ENCODE assay signal across 8 cellular contexts in genomic region chr20:63639093-63639860, GRCh38. TPM values are rescaled to one million over a fixed set of nuclear protein-coding genes. Genes with fewer than 3 reads are reported as not detected.
DNase-seq lines count a peak whose midpoint lies in the region; ATAC-seq, FAIRE-seq and TF ChIP-seq lines count a peak whose summit lies in the region.

No MANE protein-coding gene starts in this region.

- 75% methylated on average over 15 of the region's 15 CpGs for WGBS in HepG2 (ENCODE audit: low lambda C conversion rate)

- in situ Hi-C loops in HepG2 (cut with HindIII; ENCODE audit: extremely low pct_ligation_motif_present, low pct_unique_long_range_greater_than_20kb) = no loop called here

- H3K4me1 Mint-ChIP-seq in activated T-cell treated with anti-CD3 and anti-CD28 coated beads, Interleukin-2, amount 50 U/mL, for 4 hours (ENCODE audit: low read depth) = peaks cover 50% of the 10 kb centered on the region
- peaks cover 58% of the 10 kb centered on the region for H3K4me1 Mint-ChIP-seq in stimulated activated naive CD8-positive, alpha-beta T cell treated with anti-CD3 and anti-CD28 coated beads, Interleukin-15, Interleukin-2, amounts not matched to agents 100 ng/mL and 50 ng/mL, for 24 hours (ENCODE audit: low read depth)

- peak overlapping the region; percentile 95 for H3K27ac ChIP-seq in OCI-LY1 (ENCODE audit: low read depth, low read length, poor library complexity, severe bottlenecking)
- H3K27ac ChIP-seq in HepG2 (ENCODE audit: extremely low read length, insufficient read depth, low read length) = no peak overlapping the region

- no TSS peak for BruUV-seq in HepG2 (replicated peaks; lab: Mats Ljungman, UMichigan)

- TF ChIP-seq POLR2A in HepG2 (IDR thresholded peaks at IDR 0.05; ENCODE audit: insufficient read depth in 1 of 2, low read depth in 2 of 2, low read length in 2 of 2) = no peak

- H3K9ac ChIP-seq in OCI-LY1 (ENCODE audit: low read length) (peak overlapping the region; percentile 70; the same call in 1 of the 2 replicates), HepG2 (ENCODE audit: insufficient read depth, low read depth, low read length) (no peak overlapping the region)

- peak overlapping the region; percentile 84 for H3K4me3 Mint-ChIP-seq in activated T-cell treated with anti-CD3 and anti-CD28 coated beads, Interleukin-2, amount 50 U/mL, for 4 hours
- H3K4me3 Mint-ChIP-seq in stimulated activated naive CD8-positive, alpha-beta T cell treated with anti-CD3 and anti-CD28 coated beads, Interleukin-15, Interleukin-2, amounts not matched to agents 100 ng/mL and 50 ng/mL, for 24 hours = peak overlapping the region; percentile 87

- POLR2A ChIA-PET in HepG2 (lab: Yijun Ruan, JAX) = interaction anchor here (0.6 kb wide), 1 partner anchor 86 kb away, joined by 7 read pairs; no protein-coding TSS in a partner anchor

- ATAC-seq in activated T-cell treated with anti-CD3 and anti-CD28 coated beads, Interleukin-2, amount 50 U/mL, for 4 hours = peak; percentile 36 to 43
- no peak for ATAC-seq in HepG2

- peaks cover 5% of the 10 kb centered on the region; the same call in 1 of the 2 replicates for H3F3A ChIP-seq in OCI-LY1 (ENCODE audit: insufficient read depth, low read length)

- H3K9me3 ChIP-seq in OCI-LY1 (ENCODE audit: low read length) (no peaks in the 10 kb centered on the region), HepG2 (ENCODE audit: low read length) (no peaks in the 10 kb centered on the region)

- DNase-seq in activated T-cell treated with anti-CD3 and anti-CD28 coated beads, Interleukin-2, amount 50 U/mL, for 4 hours = peak; percentile 67
- no peak for DNase-seq in HepG2 (ENCODE audit: low spot score)
- DNase-seq in NCI-H226 = no peak
- no peak for DNase-seq in NCI-H1436 (lab: John Stamatoyannopoulos, UW)
- DNase-seq in NCI-H1105 (lab: John Stamatoyannopoulos, UW) = no peak
- no peak for DNase-seq in NCI-H345 (lab: John Stamatoyannopoulos, UW)

- H3K36me3 ChIP-seq in OCI-LY1 (ENCODE audit: insufficient read depth, low read length) (no peaks in the 10 kb centered on the region), HepG2 (replicated peaks in 1 of 2; ENCODE audit: control insufficient read depth in 1 of 2, insufficient read depth in 2 of 2, low read length in 2 of 2) (no peaks in the 10 kb centered on the region; a peak in 1 of 5 replicates)

- H3K27me3 ChIP-seq in OCI-LY1 (ENCODE audit: insufficient read depth, low read length) (0 out of 2 replicates have a peak, but pooled peaks cover 9% of the 10 kb centered on the region), HepG2 (ENCODE audit: control insufficient read depth in 1 of 2, insufficient read depth in 2 of 2, low read length in 2 of 2) (no peaks in the 10 kb centered on the region; a peak in 1 of 5 replicates)

- no peak for TF ChIP-seq EP300 in HepG2 (IDR thresholded peaks at IDR 0.05; ENCODE audit: low read depth in 2 of 2, low read length in 2 of 2)
- TF ChIP-seq EP300 in HepG2 (CRISPR knock-in tag; IDR thresholded peaks at IDR 0.05; ENCODE audit: borderline replicate concordance) = no peak

- H3K9me3 Mint-ChIP-seq in activated T-cell treated with anti-CD3 and anti-CD28 coated beads, Interleukin-2, amount 50 U/mL, for 4 hours = no peaks in the 10 kb centered on the region
- H3K9me3 Mint-ChIP-seq in stimulated activated naive CD8-positive, alpha-beta T cell treated with anti-CD3 and anti-CD28 coated beads, Interleukin-15, Interleukin-2, amounts not matched to agents 100 ng/mL and 50 ng/mL, for 24 hours = no peaks in the 10 kb centered on the region

- TF ChIP-seq CTCF in OCI-LY1 (IDR thresholded peaks at IDR 0.05; ENCODE audit: low read length) = no peak
- TF ChIP-seq CTCF in HepG2 (CRISPR knock-in tag; IDR thresholded peaks at IDR 0.05) = no peak

- CTCF ChIA-PET in HepG2 (lab: Yijun Ruan, JAX; ENCODE audit: low intra/inter-chr PET ratio, low total read pairs) = no interaction called here

- intact Hi-C loops in HepG2 (cut with micrococcal nuclease; ENCODE audit: unreplicated experiment) = no loop called here

- H3K4me3 ChIP-seq in OCI-LY1 (ENCODE audit: low read depth, low read length, poor library complexity, severe bottlenecking) (peak overlapping the region; percentile 80), HepG2 (replicated peaks in 1 of 3; ENCODE audit: insufficient read depth in 1 of 3, low read depth in 2 of 3, low read length in 3 of 3) (no peak overlapping the region)

- no peak for TF ChIP-seq RAD21 in HepG2 (CRISPR knock-in tag; IDR thresholded peaks at IDR 0.05)

- FAIRE-seq in HepG2 (lab: Jason Lieb, UNC) = no peak

- H3K9me2 ChIP-seq in OCI-LY1 (ENCODE audit: low read depth, low read length) = no peaks in the 10 kb centered on the region

- H3K4me2 ChIP-seq in OCI-LY1 (ENCODE audit: low read length) = peak overlapping the region; percentile 67
- no peak overlapping the region for H3K4me2 ChIP-seq in HepG2 (ENCODE audit: low read depth, low read length)

- H3K27ac Mint-ChIP-seq in stimulated activated naive CD8-positive, alpha-beta T cell treated with anti-CD3 and anti-CD28 coated beads, Interleukin-15, Interleukin-2, amounts not matched to agents 100 ng/mL and 50 ng/mL, for 24 hours = peak overlapping the region; percentile 98

- H3K79me2 ChIP-seq in OCI-LY1 (ENCODE audit: insufficient read depth, low read length) = no peaks in the 10 kb centered on the region
- no peaks in the 10 kb centered on the region for H3K79me2 ChIP-seq in HepG2 (ENCODE audit: insufficient read depth, low read length)

- H3K36me3 Mint-ChIP-seq in activated T-cell treated with anti-CD3 and anti-CD28 coated beads, Interleukin-2, amount 50 U/mL, for 4 hours (ENCODE audit: insufficient read depth) = no peaks in the 10 kb centered on the region
- H3K36me3 Mint-ChIP-seq in stimulated activated naive CD8-positive, alpha-beta T cell treated with anti-CD3 and anti-CD28 coated beads, Interleukin-15, Interleukin-2, amounts not matched to agents 100 ng/mL and 50 ng/mL, for 24 hours (ENCODE audit: low read depth) = no peaks in the 10 kb centered on the region

- H3K4me1 ChIP-seq in OCI-LY1 (ENCODE audit: insufficient read depth, low read length, severe bottlenecking) (peaks cover 61% of the 10 kb centered on the region), HepG2 (ENCODE audit: insufficient read depth, low read length) (peaks cover 22% of the 10 kb centered on the region)

- no peaks in the 10 kb centered on the region for H4K20me1 ChIP-seq in OCI-LY1 (ENCODE audit: insufficient read depth, low read length)
- no peaks in the 10 kb centered on the region for H4K20me1 ChIP-seq in HepG2 (ENCODE audit: insufficient read depth, low read length)

- H2AFZ ChIP-seq in OCI-LY1 (ENCODE audit: low read length) = no peak overlapping the region
- no peak overlapping the region for H2AFZ ChIP-seq in HepG2 (ENCODE audit: low read length)

- no peaks in the 10 kb centered on the region for H3K27me3 Mint-ChIP-seq in activated T-cell treated with anti-CD3 and anti-CD28 coated beads, Interleukin-2, amount 50 U/mL, for 4 hours (ENCODE audit: low read depth)
- H3K27me3 Mint-ChIP-seq in stimulated activated naive CD8-positive, alpha-beta T cell treated with anti-CD3 and anti-CD28 coated beads, Interleukin-15, Interleukin-2, amounts not matched to agents 100 ng/mL and 50 ng/mL, for 24 hours = no peaks in the 10 kb centered on the region

RNA-seq across cellular contexts. Expression of gene GMEB2, which starts 12.4 kb away (rescaled TPM):
- 10 to 100 TPM; 14.6 to 16.1 (median 15.1) TPM for total RNA-seq in activated T-cell treated with anti-CD3 and anti-CD28 coated beads, Interleukin-2, amount 50 U/mL, for 4 hours
- total RNA-seq in HepG2 (2016; rRNA removed; fragmentation: Illumina TruSeq; extraction: Trizol) = 11.6 and 12.4 TPM in 2 replicates
- 2.2 and 2.3 TPM in 2 replicates for total RNA-seq in HepG2 (2016; cell fraction: cytosol; rRNA removed; fragmentation: Illumina TruSeq; extraction: Trizol; ENCODE audit: low read depth)
- total RNA-seq in HepG2 (2016; cell fraction: insoluble cytoplasmic fraction; rRNA removed; fragmentation: Illumina TruSeq; extraction: Trizol) = 9.6 and 12.4 TPM in 2 replicates
- 6.9 and 7.8 TPM in 2 replicates for total RNA-seq in HepG2 (2016; cell fraction: membrane; rRNA removed; fragmentation: Illumina TruSeq; extraction: Trizol)
- total RNA-seq in HepG2 (2016; cell fraction: nucleus; rRNA removed; fragmentation: Illumina TruSeq; extraction: Trizol) = 7.8 and 10.3 TPM in 2 replicates
- polyA plus RNA-seq in HepG2 (2011; rRNA removed) = 10.6 and 11.5 TPM in 2 replicates
- polyA plus RNA-seq in HepG2 (2011; cell fraction: cytosol; rRNA removed) = 8.5 and 9.9 TPM in 2 replicates
- 20.2 and 24.4 TPM in 2 replicates for polyA plus RNA-seq in HepG2 (2011; cell fraction: nucleus; rRNA removed)
- polyA plus RNA-seq in HepG2 (2012) = 6.9 and 8.7 TPM in 2 replicates
- polyA plus RNA-seq in HepG2 (2016; cell fraction: cytosol; fragmentation: Illumina TruSeq; extraction: Trizol; ENCODE audit: low read depth) = 1.5 TPM in 2 replicates
- polyA plus RNA-seq in HepG2 (2016; cell fraction: insoluble cytoplasmic fraction; fragmentation: Illumina TruSeq; extraction: Trizol; ENCODE audit: low read depth) = 9.6 and 12.8 TPM in 2 replicates
- 3.9 and 4.4 TPM in 2 replicates for polyA plus RNA-seq in HepG2 (2016; cell fraction: membrane; fragmentation: Illumina TruSeq; extraction: Trizol; ENCODE audit: low read depth)
- polyA plus RNA-seq in HepG2 (2016; cell fraction: nucleus; fragmentation: Illumina TruSeq; extraction: Trizol; ENCODE audit: insufficient read depth, low read depth) = 17.0 TPM in 2 replicates
- 9.4 and 15.1 TPM in 2 replicates for polyA minus RNA-seq in HepG2 (2011; rRNA and poly(A)+ RNA removed; ENCODE audit: low replicate concordance)
- 6.5 and 6.7 TPM in 2 replicates for polyA minus RNA-seq in HepG2 (2011; cell fraction: cytosol; rRNA and poly(A)+ RNA removed)
- 5.6 and 6.2 TPM in 2 replicates for polyA minus RNA-seq in HepG2 (2011; cell fraction: nucleus; rRNA and poly(A)+ RNA removed)

RNA-seq across cellular contexts. Expression of gene STMN3, which starts 13.9 kb away (rescaled TPM):
- total RNA-seq in activated T-cell treated with anti-CD3 and anti-CD28 coated beads, Interleukin-2, amount 50 U/mL, for 4 hours = 10 to 100 TPM; 11.4 to 16.2 (median 12.4) TPM
- total RNA-seq in HepG2 (2016; rRNA removed; fragmentation: Illumina TruSeq; extraction: Trizol) = 28.1 and 48.3 TPM in 2 replicates
- total RNA-seq in HepG2 (2016; cell fraction: cytosol; rRNA removed; fragmentation: Illumina TruSeq; extraction: Trizol; ENCODE audit: low read depth) = 9.7 and 10.6 TPM in 2 replicates
- 26.7 and 50.6 TPM in 2 replicates for total RNA-seq in HepG2 (2016; cell fraction: insoluble cytoplasmic fraction; rRNA removed; fragmentation: Illumina TruSeq; extraction: Trizol)
- 20.0 and 20.9 TPM in 2 replicates for total RNA-seq in HepG2 (2016; cell fraction: membrane; rRNA removed; fragmentation: Illumina TruSeq; extraction: Trizol)
- total RNA-seq in HepG2 (2016; cell fraction: nucleus; rRNA removed; fragmentation: Illumina TruSeq; extraction: Trizol) = 36.8 and 43.1 TPM in 2 replicates
- polyA plus RNA-seq in HepG2 (2011; rRNA removed) = 21.0 and 28.5 TPM in 2 replicates
- polyA plus RNA-seq in HepG2 (2011; cell fraction: cytosol; rRNA removed) = 22.7 and 33.5 TPM in 2 replicates
- 98.2 and 123 TPM in 2 replicates for polyA plus RNA-seq in HepG2 (2011; cell fraction: nucleus; rRNA removed)
- polyA plus RNA-seq in HepG2 (2012) = 13.1 and 18.3 TPM in 2 replicates
- polyA plus RNA-seq in HepG2 (2016; cell fraction: cytosol; fragmentation: Illumina TruSeq; extraction: Trizol; ENCODE audit: low read depth) = 10.7 and 12.2 TPM in 2 replicates
- polyA plus RNA-seq in HepG2 (2016; cell fraction: insoluble cytoplasmic fraction; fragmentation: Illumina TruSeq; extraction: Trizol; ENCODE audit: low read depth) = 28.3 and 29.5 TPM in 2 replicates
- polyA plus RNA-seq in HepG2 (2016; cell fraction: membrane; fragmentation: Illumina TruSeq; extraction: Trizol; ENCODE audit: low read depth) = 16.2 and 16.7 TPM in 2 replicates
- polyA plus RNA-seq in HepG2 (2016; cell fraction: nucleus; fragmentation: Illumina TruSeq; extraction: Trizol; ENCODE audit: insufficient read depth, low read depth) = 84.0 and 90.0 TPM in 2 replicates
- 1.7 and 23.2 TPM in 2 replicates for polyA minus RNA-seq in HepG2 (2011; rRNA and poly(A)+ RNA removed; ENCODE audit: low replicate concordance)
- 8.5 and 11.0 TPM in 2 replicates for polyA minus RNA-seq in HepG2 (2011; cell fraction: cytosol; rRNA and poly(A)+ RNA removed)
- 3.3 and 5.6 TPM in 2 replicates for polyA minus RNA-seq in HepG2 (2011; cell fraction: nucleus; rRNA and poly(A)+ RNA removed)

RNA-seq across cellular contexts. Expression of gene RTEL1, which starts 18.8 kb away (rescaled TPM):
- total RNA-seq in activated T-cell treated with anti-CD3 and anti-CD28 coated beads, Interleukin-2, amount 50 U/mL, for 4 hours = 10 to 100 TPM; 50.6 to 67.7 (median 62.3) TPM
- 10.9 and 21.8 TPM in 2 replicates for total RNA-seq in HepG2 (2016; rRNA removed; fragmentation: Illumina TruSeq; extraction: Trizol)
- 1.6 and 2.4 TPM in 2 replicates for total RNA-seq in HepG2 (2016; cell fraction: cytosol; rRNA removed; fragmentation: Illumina TruSeq; extraction: Trizol; ENCODE audit: low read depth)
- total RNA-seq in HepG2 (2016; cell fraction: insoluble cytoplasmic fraction; rRNA removed; fragmentation: Illumina TruSeq; extraction: Trizol) = 8.3 and 23.6 TPM in 2 replicates
- 4.7 and 6.3 TPM in 2 replicates for total RNA-seq in HepG2 (2016; cell fraction: membrane; rRNA removed; fragmentation: Illumina TruSeq; extraction: Trizol)
- total RNA-seq in HepG2 (2016; cell fraction: nucleus; rRNA removed; fragmentation: Illumina TruSeq; extraction: Trizol) = 34.3 and 37.2 TPM in 2 replicates
- polyA plus RNA-seq in HepG2 (2011; rRNA removed) = 29.5 and 36.4 TPM in 2 replicates
- 3.8 and 9.1 TPM in 2 replicates for polyA plus RNA-seq in HepG2 (2011; cell fraction: cytosol; rRNA removed)
- 268 and 385 TPM in 2 replicates for polyA plus RNA-seq in HepG2 (2011; cell fraction: nucleus; rRNA removed)
- polyA plus RNA-seq in HepG2 (2012) = 16.7 and 17.6 TPM in 2 replicates
- 1.9 TPM in 2 replicates for polyA plus RNA-seq in HepG2 (2016; cell fraction: cytosol; fragmentation: Illumina TruSeq; extraction: Trizol; ENCODE audit: low read depth)
- polyA plus RNA-seq in HepG2 (2016; cell fraction: insoluble cytoplasmic fraction; fragmentation: Illumina TruSeq; extraction: Trizol; ENCODE audit: low read depth) = 8.6 and 15.7 TPM in 2 replicates
- polyA plus RNA-seq in HepG2 (2016; cell fraction: membrane; fragmentation: Illumina TruSeq; extraction: Trizol; ENCODE audit: low read depth) = 4.9 and 5.5 TPM in 2 replicates
- 117 and 129 TPM in 2 replicates for polyA plus RNA-seq in HepG2 (2016; cell fraction: nucleus; fragmentation: Illumina TruSeq; extraction: Trizol; ENCODE audit: insufficient read depth, low read depth)
- polyA minus RNA-seq in HepG2 (2011; rRNA and poly(A)+ RNA removed; ENCODE audit: low replicate concordance) = 47.6 and 86.8 TPM in 2 replicates
- 5.5 and 5.7 TPM in 2 replicates for polyA minus RNA-seq in HepG2 (2011; cell fraction: cytosol; rRNA and poly(A)+ RNA removed)
- polyA minus RNA-seq in HepG2 (2011; cell fraction: nucleus; rRNA and poly(A)+ RNA removed) = 78.0 and 85.2 TPM in 2 replicates

RNA-seq across cellular contexts. Expression of gene TNFRSF6B, which starts 57.2 kb away (rescaled TPM):
- under 1 TPM in 1 of 3 donors, not detected in 2; 0.47 TPM for total RNA-seq in activated T-cell treated with anti-CD3 and anti-CD28 coated beads, Interleukin-2, amount 50 U/mL, for 4 hours
- not detected in 2 replicates for total RNA-seq in HepG2 (2016; rRNA removed; fragmentation: Illumina TruSeq; extraction: Trizol)
- not detected in 2 replicates for total RNA-seq in HepG2 (2016; cell fraction: cytosol; rRNA removed; fragmentation: Illumina TruSeq; extraction: Trizol; ENCODE audit: low read depth)
- not detected in 2 replicates for total RNA-seq in HepG2 (2016; cell fraction: insoluble cytoplasmic fraction; rRNA removed; fragmentation: Illumina TruSeq; extraction: Trizol)
- not detected in 2 replicates for total RNA-seq in HepG2 (2016; cell fraction: membrane; rRNA removed; fragmentation: Illumina TruSeq; extraction: Trizol)
- total RNA-seq in HepG2 (2016; cell fraction: nucleus; rRNA removed; fragmentation: Illumina TruSeq; extraction: Trizol) = not detected in 2 replicates
- polyA plus RNA-seq in HepG2 (2011; rRNA removed) = 0.24 and 0.86 TPM in 2 replicates
- 0.45 and 1.3 TPM in 2 replicates for polyA plus RNA-seq in HepG2 (2011; cell fraction: cytosol; rRNA removed)
- 22.5 and 36.0 TPM in 2 replicates for polyA plus RNA-seq in HepG2 (2011; cell fraction: nucleus; rRNA removed)
- 0.55 TPM in 1 of 2 replicates, not detected in the other for polyA plus RNA-seq in HepG2 (2012)
- polyA plus RNA-seq in HepG2 (2016; cell fraction: cytosol; fragmentation: Illumina TruSeq; extraction: Trizol; ENCODE audit: low read depth) = 0.45 and 0.48 TPM in 2 replicates
- 0.32 TPM in 1 of 2 replicates, not detected in the other for polyA plus RNA-seq in HepG2 (2016; cell fraction: insoluble cytoplasmic fraction; fragmentation: Illumina TruSeq; extraction: Trizol; ENCODE audit: low read depth)
- 0.37 and 0.71 TPM in 2 replicates for polyA plus RNA-seq in HepG2 (2016; cell fraction: membrane; fragmentation: Illumina TruSeq; extraction: Trizol; ENCODE audit: low read depth)
- not detected in 2 replicates for polyA plus RNA-seq in HepG2 (2016; cell fraction: nucleus; fragmentation: Illumina TruSeq; extraction: Trizol; ENCODE audit: insufficient read depth, low read depth)
- polyA minus RNA-seq in HepG2 (2011; rRNA and poly(A)+ RNA removed; ENCODE audit: low replicate concordance) = not detected in 2 replicates
- polyA minus RNA-seq in HepG2 (2011; cell fraction: cytosol; rRNA and poly(A)+ RNA removed) = not detected in 2 replicates
- polyA minus RNA-seq in HepG2 (2011; cell fraction: nucleus; rRNA and poly(A)+ RNA removed) = not detected in 2 replicates
